27 cellular contexts compared by ENCODE assay signal in the genomic region with DNA sequence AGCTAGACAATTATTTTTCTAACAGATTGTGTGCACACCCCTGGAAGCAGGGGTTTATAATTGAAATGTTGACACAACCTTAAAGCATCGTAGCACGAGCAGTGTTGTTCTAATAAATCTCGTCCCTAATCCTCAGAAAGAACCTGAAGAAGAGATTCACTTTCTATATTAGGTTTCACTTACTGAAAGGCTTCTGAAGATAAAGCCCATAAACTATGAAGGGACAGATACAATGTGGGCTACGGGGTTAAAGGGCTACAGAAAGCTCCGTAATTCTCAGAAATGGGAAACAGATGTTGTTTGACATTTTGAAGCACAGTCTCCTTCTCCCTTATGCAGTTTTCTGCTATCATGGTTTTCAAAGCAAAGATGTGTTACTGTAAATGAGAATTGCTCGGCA.
A peak's percentile ranks its signal among the peaks of the same experiment; 100 is the strongest.
DNase-seq lines count a peak whose midpoint lies in the region; ATAC-seq and TF ChIP-seq lines count a peak whose summit lies in the region.
"Had no signal": no experiment of that assay in that cellular context is flagged by ENCODE, and none has a peak within 500 bp of the region (broad histone marks: within the 10 kb centered on the region; RNA-seq: fewer than 3 reads in every experiment).

No MANE protein-coding gene starts in this region.

- H3K36me3 ChIP-seq in SK-N-SH (replicated peaks in 1 of 2; ENCODE audit: control insufficient read depth in 1 of 2, insufficient read depth in 2 of 2, low read length in 1 of 2) (no peaks in the 10 kb centered on the region), WERI-Rb-1 (no peaks in the 10 kb centered on the region)
- H3K36me3 ChIP-seq: BLaER1 treated with 17β-estradiol and CSF1 and Interleukin-3, amounts not matched to agents 10 nM and 100 nM; HAP-1 had no signal

- no peaks in the 10 kb centered on the region for H3K79me2 ChIP-seq in SK-N-SH (ENCODE audit: insufficient read depth)

- no peak for ATAC-seq in natural killer cell treated with Interleukin-12 subunit alpha and Interleukin-12 subunit beta and Interleukin-15 and Interleukin-18, amount 100 ng/mL, for 72 hours
- no peak for ATAC-seq in GM18502 (IDR thresholded peaks at IDR 0.05; ENCODE audit: poor library complexity, unreplicated experiment)
- ATAC-seq: A549, HepG2 had no signal

- peaks cover 0 to 9% of the 10 kb centered on the region in 2 experiments; a peak in 2 of 4 replicates for H3K4me1 ChIP-seq in SK-N-SH (ENCODE audit: control insufficient read depth in 1 of 2, insufficient read depth in 2 of 2, low read depth in 1 of 2, low read length in 1 of 2)
- H3K4me1 ChIP-seq: A549; BLaER1 treated with 17β-estradiol and CSF1 and Interleukin-3, amounts not matched to agents 10 nM and 100 nM; HAP-1 had no signal

- no peaks in the 10 kb centered on the region for H3F3A ChIP-seq in SK-N-SH (replicated peaks; ENCODE audit: insufficient read depth)

- H3K27me3 Mint-ChIP-seq in mesothelial cell of epicardium (ENCODE audit: low read depth): peaks cover 26% of the 10 kb centered on the region
- H3K27me3 Mint-ChIP-seq in natural killer cell treated with Interleukin-12 subunit alpha and Interleukin-12 subunit beta and Interleukin-15 and Interleukin-18, amount 100 ng/mL, for 72 hours: peaks cover 16 to 25% of the 10 kb centered on the region in 2 donors
- H3K27me3 Mint-ChIP-seq: CD4-positive, alpha-beta T cell had no signal

- 40% methylated on average over 6 of the region's 6 CpGs for WGBS in SK-N-SH (ENCODE audit: low lambda C conversion rate)

- H3K4me3 ChIP-seq in SK-N-SH (ENCODE audit: low read depth in 2 of 2, low read length in 1 of 2): no peak overlapping the region
- H3K4me3 ChIP-seq in WERI-Rb-1 (ENCODE audit: low read depth, low read length): no peak overlapping the region
- H3K4me3 ChIP-seq: A549; BLaER1 treated with 17β-estradiol and CSF1 and Interleukin-3, amounts not matched to agents 10 nM and 100 nM; HAP-1 had no signal

- TF ChIP-seq RAD21 in SK-N-SH (IDR thresholded peaks at IDR 0.05; ENCODE audit: low read length): no peak

- H3K27me3 ChIP-seq in SK-N-SH (ENCODE audit: insufficient read depth): no peaks in the 10 kb centered on the region
- H3K27me3 ChIP-seq in WERI-Rb-1 (ENCODE audit: insufficient read depth, low read depth, severe bottlenecking): no peaks in the 10 kb centered on the region
- H3K27me3 ChIP-seq: BLaER1 treated with 17β-estradiol and CSF1 and Interleukin-3, amounts not matched to agents 10 nM and 100 nM had no signal

- H4K20me1 ChIP-seq in SK-N-SH (ENCODE audit: insufficient read depth): no peaks in the 10 kb centered on the region
- H4K20me1 ChIP-seq: BLaER1 treated with 17β-estradiol and CSF1 and Interleukin-3, amounts not matched to agents 10 nM and 100 nM had no signal

- no peak overlapping the region; a peak in 1 of 4 replicates for H3K27ac ChIP-seq in SK-N-SH (ENCODE audit: low read depth in 2 of 2, low read length in 1 of 2)
- no peak overlapping the region for H3K27ac ChIP-seq in WERI-Rb-1
- H3K27ac ChIP-seq: A549; BLaER1 treated with 17β-estradiol and CSF1 and Interleukin-3, amounts not matched to agents 10 nM and 100 nM; RWPE1 had no signal

- H2AFZ ChIP-seq in SK-N-SH (ENCODE audit: low read depth): no peak overlapping the region

- no peak; a peak in 1 of 4 replicates for TF ChIP-seq EP300 in SK-N-SH (IDR thresholded peaks at IDR 0.05; ENCODE audit: borderline replicate concordance in 1 of 2, low read depth in 1 of 2, low read length in 1 of 2)

- POLR2A ChIA-PET in SK-N-SH (lab: Yijun Ruan, JAX): no interaction called here

- no peak overlapping the region for H3K9ac ChIP-seq in SK-N-SH
- H3K9ac ChIP-seq: BLaER1 treated with 17β-estradiol and CSF1 and Interleukin-3, amounts not matched to agents 10 nM and 100 nM had no signal

- CTCF ChIA-PET in SK-N-SH (lab: Yijun Ruan, JAX): interaction anchor here (1.3 kb wide), 1 partner anchor 116 kb away, joined by 3 read pairs; no protein-coding TSS in a partner anchor

- peak overlapping the region; percentile 67 for H3K27ac Mint-ChIP-seq in mesothelial cell of epicardium
- H3K27ac Mint-ChIP-seq in natural killer cell treated with Interleukin-12 subunit alpha and Interleukin-12 subunit beta and Interleukin-15 and Interleukin-18, amount 100 ng/mL, for 72 hours: no peak overlapping the region
- H3K27ac Mint-ChIP-seq: CD4-positive, alpha-beta T cell had no signal

- no peak for TF ChIP-seq CTCF in SK-N-SH (IDR thresholded peaks at IDR 0.05)
- TF ChIP-seq CTCF in mesothelial cell of epicardium (IDR thresholded peaks at IDR 0.05; ENCODE audit: unreplicated experiment): no peak
- no peak for TF ChIP-seq CTCF in WERI-Rb-1 (IDR thresholded peaks at IDR 0.05; ENCODE audit: low read depth, low read length)

- no peak overlapping the region for H3K4me2 ChIP-seq in SK-N-SH
- H3K4me2 ChIP-seq: A549; BLaER1 treated with 17β-estradiol and CSF1 and Interleukin-3, amounts not matched to agents 10 nM and 100 nM had no signal

- H3K9me2 ChIP-seq in SK-N-SH: no peaks in the 10 kb centered on the region

- peaks cover 22% of the 10 kb centered on the region for H3K4me1 Mint-ChIP-seq in mesothelial cell of epicardium
- no peaks in the 10 kb centered on the region for H3K4me1 Mint-ChIP-seq in natural killer cell treated with Interleukin-12 subunit alpha and Interleukin-12 subunit beta and Interleukin-15 and Interleukin-18, amount 100 ng/mL, for 72 hours (ENCODE audit: low read depth in 2 of 2)

- peaks cover 5% of the 10 kb centered on the region for H3K9me3 Mint-ChIP-seq in mesothelial cell of epicardium
- H3K9me3 Mint-ChIP-seq in natural killer cell treated with Interleukin-12 subunit alpha and Interleukin-12 subunit beta and Interleukin-15 and Interleukin-18, amount 100 ng/mL, for 72 hours: no peaks in the 10 kb centered on the region
- H3K9me3 Mint-ChIP-seq: CD4-positive, alpha-beta T cell had no signal

- DNase-seq in NCI-H82 (lab: John Stamatoyannopoulos, UW): peak; percentile 22
- peak; percentile 30 for DNase-seq in SK-N-SH
- DNase-seq in mesothelial cell of epicardium (ENCODE audit: low spot score in 2 of 2, unreplicated experiment in 2 of 2): no peak
- DNase-seq in natural killer cell treated with Interleukin-12 subunit alpha and Interleukin-12 subunit beta and Interleukin-15 and Interleukin-18, amount 100 ng/mL, for 72 hours (ENCODE audit: low spot score): no peak
- DNase-seq in WERI-Rb-1: no peak
- DNase-seq in cerebellum (ENCODE audit: low spot score): no peak
- DNase-seq: AML-193; CD4-positive, alpha-beta T cell; GOT3; Karpas-422; NCI-H1092; NCI-H1417 treated with DMSO at 0.1 percent for 48 hours; NCI-H1694 treated with DMSO at 0.1 percent for 48 hours; NCI-H2081 treated with DMSO at 0.1 percent for 48 hours; NCI-H2171; NCI-H226; NCI-H510A; NCI-H748 treated with DMSO at 0.1 percent for 48 hours; NK-92 treated with Interleukin-12 subunit alpha and Interleukin-12 subunit beta, amount 100 ng/mL, for 24 hours; SHP77; SW 1271 had no signal

- H3K9me3 ChIP-seq in SK-N-SH (no peaks in the 10 kb centered on the region), WERI-Rb-1 (ENCODE audit: severe bottlenecking) (no peaks in the 10 kb centered on the region)
- H3K9me3 ChIP-seq: BLaER1 treated with 17β-estradiol and CSF1 and Interleukin-3, amounts not matched to agents 10 nM and 100 nM; HAP-1 had no signal

- no peak overlapping the region for H3K4me3 Mint-ChIP-seq in mesothelial cell of epicardium
- no peak overlapping the region for H3K4me3 Mint-ChIP-seq in natural killer cell treated with Interleukin-12 subunit alpha and Interleukin-12 subunit beta and Interleukin-15 and Interleukin-18, amount 100 ng/mL, for 72 hours
- H3K4me3 Mint-ChIP-seq: CD4-positive, alpha-beta T cell had no signal

- no peaks in the 10 kb centered on the region for H3K36me3 Mint-ChIP-seq in mesothelial cell of epicardium
- no peaks in the 10 kb centered on the region for H3K36me3 Mint-ChIP-seq in natural killer cell treated with Interleukin-12 subunit alpha and Interleukin-12 subunit beta and Interleukin-15 and Interleukin-18, amount 100 ng/mL, for 72 hours

TF ChIP-seq in SK-N-SH, 30 proteins besides CTCF, POLR2A, EP300 and RAD21:
- TF ChIP-seq SIN3A (IDR thresholded peaks at IDR 0.05; ENCODE audit: borderline replicate concordance, low read depth, low read length) (no peak), RCOR1 (IDR thresholded peaks at IDR 0.05; ENCODE audit: low read length) (peak; percentile 33; the same call in 1 of the 2 replicates), RXRA (IDR thresholded peaks at IDR 0.05; ENCODE audit: borderline replicate concordance, low read depth) (no peak), TCF12 (IDR thresholded peaks at IDR 0.05) (0 out of 2 replicates have a peak, but pooled peaks have one; percentile 6), GATA2 (CRISPR knock-in tag; IDR thresholded peaks at IDR 0.05) (peak; percentile 16; the same call in 1 of the 2 replicates)
- TF ChIP-seq, protein P1, sequence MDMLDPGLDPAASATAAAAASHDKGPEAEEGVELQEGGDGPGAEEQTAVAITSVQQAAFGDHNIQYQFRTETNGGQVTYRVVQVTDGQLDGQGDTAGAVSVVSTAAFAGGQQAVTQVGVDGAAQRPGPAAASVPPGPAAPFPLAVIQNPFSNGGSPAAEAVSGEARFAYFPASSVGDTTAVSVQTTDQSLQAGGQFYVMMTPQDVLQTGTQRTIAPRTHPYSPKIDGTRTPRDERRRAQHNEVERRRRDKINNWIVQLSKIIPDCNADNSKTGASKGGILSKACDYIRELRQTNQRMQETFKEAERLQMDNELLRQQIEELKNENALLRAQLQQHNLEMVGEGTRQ (IDR thresholded peaks at IDR 0.05; ENCODE audit: borderline replicate concordance, low read depth, low read length): no peak

Comparison
In these comparisons a context has a peak if more than half of its experiments do, and no peak if none do; other contexts are left out.
1. DNase-seq: peak in NCI-H82 (single experiment) and SK-N-SH (single experiment); none in mesothelial cell of epicardium (0 of 2), natural killer cell treated with Interleukin-12 subunit alpha and Interleukin-12 subunit beta and Interleukin-15 and Interleukin-18, amount 100 ng/mL, for 72 hours (single experiment), WERI-Rb-1 (single experiment) and cerebellum (single experiment).